Comparison of ENCODE assay signal across 24 cellular contexts in genomic region chr12:132550014-132550802, GRCh38.
DNase-seq lines count a peak whose midpoint lies in the region; ATAC-seq and TF ChIP-seq lines count a peak whose summit lies in the region.
"Had no signal": no experiment of that assay in that cellular context is flagged by ENCODE, and none has a peak within 500 bp of the region (broad histone marks: within the 10 kb centered on the region; RNA-seq: fewer than 3 reads in every experiment).

No MANE protein-coding gene starts in this region.

- H3K79me2 ChIP-seq in hepatocyte, result no peaks in the 10 kb centered on the region

- H3K27me3 ChIP-seq in Panc1 (ENCODE audit: control insufficient read depth, insufficient read depth, low read length) (no peaks in the 10 kb centered on the region), hepatocyte (no peaks in the 10 kb centered on the region), stomach (no peaks in the 10 kb centered on the region)
- H3K27me3 ChIP-seq: colonic mucosa, gastrocnemius medialis, MG63, tibial artery had no signal

- H4K20me1 ChIP-seq in hepatocyte (ENCODE audit: insufficient read depth, poor library complexity, severe bottlenecking), result peaks cover 14% of the 10 kb centered on the region

- no peak for TF ChIP-seq POLR2A in stomach (IDR thresholded peaks at IDR 0.05)

- H3K27me3 Mint-ChIP-seq in nephron progenitor cell (ENCODE audit: low read depth, poor library complexity), result peaks cover 16% of the 10 kb centered on the region
- H3K27me3 Mint-ChIP-seq: activated CD4-positive, alpha-beta memory T cell treated with anti-CD3 and anti-CD28 coated beads, Interleukin-2, amount 10 ng/mL, durations not matched to agents 7 days and 5 days; CD4-positive, alpha-beta T cell; T-cell had no signal

- peak; percentile 13 for DNase-seq in EH (ENCODE audit: low read depth)
- DNase-seq in Panc1 (ENCODE audit: low read depth, low spot score), result no peak
- DNase-seq in hepatocyte (ENCODE audit: low spot score), result peak; percentile 50
- peak; percentile 75 for DNase-seq in nephron progenitor cell
- DNase-seq in stomach, result no peak
- DNase-seq in NCI-H526 (lab: John Stamatoyannopoulos, UW), result no peak
- DNase-seq: ACHN; activated CD4-positive, alpha-beta memory T cell treated with anti-CD3 and anti-CD28 coated beads, Interleukin-2, amount 10 ng/mL, durations not matched to agents 7 days and 5 days; activated naive CD4-positive, alpha-beta T cell treated with anti-CD3 and anti-CD28 coated beads for 36 hours; activated T-cell treated with anti-CD3 and anti-CD28 coated beads, Interleukin-2, amount 50 U/mL, for 1 hour; CD4-positive, alpha-beta T cell; colonic mucosa; DMS79; gastrocnemius medialis; IMR-90; MG63; NCI-H1930; psoas muscle; T-cell; tibial artery had no signal

- no peaks in the 10 kb centered on the region for H3K9me3 Mint-ChIP-seq in nephron progenitor cell
- H3K9me3 Mint-ChIP-seq: activated CD4-positive, alpha-beta memory T cell treated with anti-CD3 and anti-CD28 coated beads, Interleukin-2, amount 10 ng/mL, durations not matched to agents 7 days and 5 days; activated naive CD4-positive, alpha-beta T cell treated with anti-CD3 and anti-CD28 coated beads for 36 hours; CD4-positive, alpha-beta T cell; T-cell had no signal

- no peaks in the 10 kb centered on the region for H3K9me2 ChIP-seq in hepatocyte (replicated peaks; ENCODE audit: insufficient read depth)

- in situ Hi-C loops in Panc1 (cut with HindIII; ENCODE audit: low pct_unique_long_range_greater_than_20kb, low sequenced_read_pairs), result no loop called here

- H3K4me1 Mint-ChIP-seq in nephron progenitor cell, result peaks cover 24% of the 10 kb centered on the region
- H3K4me1 Mint-ChIP-seq: activated CD4-positive, alpha-beta memory T cell treated with anti-CD3 and anti-CD28 coated beads, Interleukin-2, amount 10 ng/mL, durations not matched to agents 7 days and 5 days; T-cell had no signal

- CTCF ChIA-PET in Panc1 (lab: Charles Lee), result interaction anchor here (0.5 kb wide), 1 partner anchor 131 kb away, joined by 3 read pairs; no protein-coding TSS in a partner anchor

- BruUV-seq in Panc1 (replicated peaks; lab: Mats Ljungman, UMichigan), result no TSS peak

- H3K36me3 Mint-ChIP-seq in nephron progenitor cell (ENCODE audit: low read depth), result no peaks in the 10 kb centered on the region

- ATAC-seq in Panc1 (peak; percentile 14; the same call in 1 of the 2 replicates), HG03565 (IDR thresholded peaks at IDR 0.05; ENCODE audit: unreplicated experiment) (no peak), HG03159 (IDR thresholded peaks at IDR 0.05; ENCODE audit: unreplicated experiment) (no peak)
- ATAC-seq: gastrocnemius medialis, Right ventricle myocardium inferior had no signal

- peak overlapping the region; percentile 72 for H3K4me3 Mint-ChIP-seq in nephron progenitor cell
- H3K4me3 Mint-ChIP-seq: activated CD4-positive, alpha-beta memory T cell treated with anti-CD3 and anti-CD28 coated beads, Interleukin-2, amount 10 ng/mL, durations not matched to agents 7 days and 5 days; activated naive CD4-positive, alpha-beta T cell treated with anti-CD3 and anti-CD28 coated beads for 36 hours; CD4-positive, alpha-beta T cell; T-cell had no signal

- no peaks in the 10 kb centered on the region for H3K9me3 ChIP-seq in Panc1 (ENCODE audit: control insufficient read depth, insufficient read depth, low read depth, low read length)
- H3K9me3 ChIP-seq in hepatocyte (ENCODE audit: low read depth), result no peaks in the 10 kb centered on the region
- no peaks in the 10 kb centered on the region for H3K9me3 ChIP-seq in stomach
- H3K9me3 ChIP-seq: colonic mucosa, gastrocnemius medialis, MG63, psoas muscle, tibial artery had no signal

- intact Hi-C loops in Panc1 (cut with micrococcal nuclease; ENCODE audit: unreplicated experiment), result no loop called here
- intact Hi-C loops in stomach (cut with DNase I; ENCODE audit: low total_unique reads), result no loop called here

- H3K4me3 ChIP-seq in Panc1 (ENCODE audit: low read depth in 2 of 2, low read length in 2 of 2) (no peak overlapping the region), hepatocyte (no peak overlapping the region), stomach (no peak overlapping the region)
- H3K4me3 ChIP-seq: colonic mucosa, gastrocnemius medialis, MG63, psoas muscle, tibial artery had no signal

- TF ChIP-seq EP300 in stomach (IDR thresholded peaks at IDR 0.05), result no peak

- H3K27ac Mint-ChIP-seq in nephron progenitor cell, result no peak overlapping the region
- H3K27ac Mint-ChIP-seq: activated CD4-positive, alpha-beta memory T cell treated with anti-CD3 and anti-CD28 coated beads, Interleukin-2, amount 10 ng/mL, durations not matched to agents 7 days and 5 days; activated naive CD4-positive, alpha-beta T cell treated with anti-CD3 and anti-CD28 coated beads for 36 hours; CD4-positive, alpha-beta T cell; T-cell had no signal

- no peak overlapping the region for H3K27ac ChIP-seq in Panc1 (ENCODE audit: low read length)
- no peak overlapping the region for H3K27ac ChIP-seq in hepatocyte
- no peak overlapping the region for H3K27ac ChIP-seq in stomach
- H3K27ac ChIP-seq: colonic mucosa, gastrocnemius medialis, psoas muscle, tibial artery, VCaP had no signal

- no peaks in the 10 kb centered on the region for H3K36me3 ChIP-seq in Panc1 (ENCODE audit: control insufficient read depth, insufficient read depth, low read length)
- no peaks in the 10 kb centered on the region for H3K36me3 ChIP-seq in hepatocyte (replicated peaks; ENCODE audit: insufficient read depth, low read depth)
- H3K36me3 ChIP-seq in stomach, result peaks cover 16 to 64% (median 58%) of the 10 kb centered on the region in 4 donors
- H3K36me3 ChIP-seq: colonic mucosa, MG63 had no signal

- 31% methylated on average over 42 of the region's 43 CpGs for WGBS in hepatocyte (ENCODE audit: low lambda C conversion rate, missing lambda C conversion rate)
- whole genome bisulfite sequencing in stomach, 5 donors, result 70 to 82% (median 73%) methylated on average over 37 to 43 of the region's 43 CpGs

- POLR2A ChIA-PET in Panc1 (lab: Charles Lee), result no interaction called here

- H2AFZ ChIP-seq in hepatocyte, result no peak overlapping the region

- H3K4me1 ChIP-seq in Panc1 (ENCODE audit: control insufficient read depth, insufficient read depth, low read length), result no peaks in the 10 kb centered on the region
- H3K4me1 ChIP-seq in hepatocyte (ENCODE audit: insufficient read depth), result peaks cover 6% of the 10 kb centered on the region
- H3K4me1 ChIP-seq in stomach, result no peaks in the 10 kb centered on the region
- H3K4me1 ChIP-seq: colonic mucosa, gastrocnemius medialis, psoas muscle, tibial artery had no signal

- peak overlapping the region; percentile 70 for H3K4me2 ChIP-seq in hepatocyte

- TF ChIP-seq CTCF in Panc1 (IDR thresholded peaks at IDR 0.05) (no peak), hepatocyte (IDR thresholded peaks at IDR 0.05; ENCODE audit: poor library complexity) (no peak), nephron progenitor cell (IDR thresholded peaks at IDR 0.05) (no peak), stomach (IDR thresholded peaks at IDR 0.05) (no peak)

Comparison
In these comparisons a context has a peak if more than half of its experiments do, and no peak if none do; other contexts are left out.
1. DNase-seq: peak in EH (single experiment), hepatocyte (single experiment) and nephron progenitor cell (single experiment); none in Panc1 (single experiment), stomach (single experiment) and NCI-H526 (0 of 2).